Comparison of ENCODE assay signal across 27 cellular contexts in genomic region chr9:135251331-135251761, GRCh38.
A peak's percentile ranks its signal among the peaks of the same experiment; 100 is the strongest.
DNase-seq lines count a peak whose midpoint lies in the region; ATAC-seq and TF ChIP-seq lines count a peak whose summit lies in the region.
"Had no signal": no experiment of that assay in that cellular context is flagged by ENCODE, and none has a peak within 500 bp of the region (broad histone marks: within the 10 kb centered on the region; RNA-seq: fewer than 3 reads in every experiment).

No MANE protein-coding gene starts in this region.

- DNase-seq in activated naive CD8-positive, alpha-beta T cell treated with anti-CD3 and anti-CD28 coated beads for 36 hours, result no peak
- DNase-seq in activated naive CD8-positive, alpha-beta T cell treated with anti-CD3 and anti-CD28 coated beads, Interleukin-2, amount 50 U/mL, for 24 hours, result no peak
- DNase-seq in RWPE2 (ENCODE audit: low spot score), result peak; percentile 45
- DNase-seq in neuronal stem cell (ENCODE audit: low spot score), result no peak
- DNase-seq in upper lobe of right lung, result peak; percentile 53
- DNase-seq in T-helper 17 cell, result no peak
- DNase-seq in PC-9, result no peak
- DNase-seq: Caco-2, DMS 273 treated with DMSO at 0.1 percent for 48 hours, DMS79, EL, GDM1, Karpas-422, NCI-H1092, NCI-H1417 treated with DMSO at 0.1 percent for 48 hours, NCI-H1694 treated with DMSO at 0.1 percent for 48 hours, NCI-H2081, NCI-H226, NCI-H510A had no signal

- no peak overlapping the region for H3K4ac ChIP-seq in neuronal stem cell (ENCODE audit: low read length)

- no peak overlapping the region for H4K8ac ChIP-seq in neuronal stem cell (ENCODE audit: low read depth, low read length)

- H2BK12ac ChIP-seq in neuronal stem cell (ENCODE audit: low read length), result peak overlapping the region; percentile 2

- no peak overlapping the region for H2BK120ac ChIP-seq in neuronal stem cell (ENCODE audit: low read depth, low read length)

- WGBS in neuronal stem cell (ENCODE audit: extremely low coverage in 2 of 2, insufficient read length in 2 of 2, insufficient replicate concordance in 1 of 2), 2 donors, result no CpG with 5 or more reads among the region's 6 CpGs

- H3K9ac ChIP-seq in neuronal stem cell (ENCODE audit: low read depth, low read length, poor library complexity), result no peak overlapping the region

- H3F3A ChIP-seq in PC-9 (ENCODE audit: insufficient read depth, low read depth), result no peaks in the 10 kb centered on the region

- no peaks in the 10 kb centered on the region for H3K4me1 Mint-ChIP-seq in activated naive CD8-positive, alpha-beta T cell treated with anti-CD3 and anti-CD28 coated beads for 36 hours
- H3K4me1 Mint-ChIP-seq in activated naive CD8-positive, alpha-beta T cell treated with anti-CD3 and anti-CD28 coated beads, Interleukin-2, amount 50 U/mL, for 24 hours, result no peaks in the 10 kb centered on the region
- peaks cover under 1% of the 10 kb centered on the region for H3K4me1 Mint-ChIP-seq in T-helper 17 cell
- H3K4me1 Mint-ChIP-seq: B cell had no signal

- H3K4me3 Mint-ChIP-seq in activated naive CD8-positive, alpha-beta T cell treated with anti-CD3 and anti-CD28 coated beads for 36 hours, result no peak overlapping the region
- no peak overlapping the region for H3K4me3 Mint-ChIP-seq in activated naive CD8-positive, alpha-beta T cell treated with anti-CD3 and anti-CD28 coated beads, Interleukin-2, amount 50 U/mL, for 24 hours
- H3K4me3 Mint-ChIP-seq in T-helper 17 cell, result no peak overlapping the region
- H3K4me3 Mint-ChIP-seq: B cell; CD8-positive, alpha-beta T cell had no signal

- TF ChIP-seq CTCF in RWPE2 (IDR thresholded peaks at IDR 0.05; ENCODE audit: poor library complexity, severe bottlenecking) (no peak), upper lobe of right lung (IDR thresholded peaks at IDR 0.05) (no peak), PC-9 (conservative IDR thresholded peaks at IDR 0.05) (no peak)

- H3K4me3 ChIP-seq in RWPE2 (ENCODE audit: severe bottlenecking) (no peak overlapping the region), neuronal stem cell (ENCODE audit: low read length in 2 of 2) (no peak overlapping the region), upper lobe of right lung (no peak overlapping the region), PC-9 (no peak overlapping the region)
- H3K4me3 ChIP-seq: GM12878 had no signal

- no peaks in the 10 kb centered on the region for H3K79me1 ChIP-seq in neuronal stem cell (ENCODE audit: low read depth, low read length)

- peak overlapping the region; percentile 42 for H3K27ac Mint-ChIP-seq in activated naive CD8-positive, alpha-beta T cell treated with anti-CD3 and anti-CD28 coated beads for 36 hours
- H3K27ac Mint-ChIP-seq in activated naive CD8-positive, alpha-beta T cell treated with anti-CD3 and anti-CD28 coated beads, Interleukin-2, amount 50 U/mL, for 24 hours, result no peak overlapping the region
- H3K27ac Mint-ChIP-seq in T-helper 17 cell, result no peak overlapping the region
- H3K27ac Mint-ChIP-seq: B cell; CD8-positive, alpha-beta T cell had no signal

- H3K9me2 ChIP-seq in PC-9 (ENCODE audit: insufficient read depth), result no peaks in the 10 kb centered on the region

- H3K9me3 Mint-ChIP-seq in activated naive CD8-positive, alpha-beta T cell treated with anti-CD3 and anti-CD28 coated beads for 36 hours, result no peaks in the 10 kb centered on the region
- no peaks in the 10 kb centered on the region for H3K9me3 Mint-ChIP-seq in activated naive CD8-positive, alpha-beta T cell treated with anti-CD3 and anti-CD28 coated beads, Interleukin-2, amount 50 U/mL, for 24 hours
- H3K9me3 Mint-ChIP-seq: CD8-positive, alpha-beta T cell had no signal

- H4K20me1 ChIP-seq in PC-9 (ENCODE audit: insufficient read depth), result 0 out of 2 replicates have a peak, but pooled peaks cover 7% of the 10 kb centered on the region

- POLR2A ChIA-PET in PC-9 (lab: Charles Lee; ENCODE audit: unreplicated experiment), result no interaction called here

- H2AFZ ChIP-seq in neuronal stem cell (ENCODE audit: low read length), result no peak overlapping the region
- H2AFZ ChIP-seq in PC-9, result no peak overlapping the region

- H3K9me3 ChIP-seq in RWPE2 (ENCODE audit: severe bottlenecking) (no peaks in the 10 kb centered on the region), neuronal stem cell (replicated peaks in 1 of 2; ENCODE audit: control insufficient read depth in 2 of 2, insufficient read depth in 1 of 2, low read depth in 1 of 2, low read length in 2 of 2) (peaks cover 0 to 4% of the 10 kb centered on the region in 2 donors), upper lobe of right lung (no peaks in the 10 kb centered on the region), T-helper 17 cell (ENCODE audit: control insufficient read depth, low read length, poor library complexity, severe bottlenecking) (no peaks in the 10 kb centered on the region), PC-9 (ENCODE audit: insufficient read depth, low read depth) (no peaks in the 10 kb centered on the region)
- H3K9me3 ChIP-seq: Caco-2 had no signal

- no peaks in the 10 kb centered on the region for H3K36me3 Mint-ChIP-seq in activated naive CD8-positive, alpha-beta T cell treated with anti-CD3 and anti-CD28 coated beads for 36 hours
- no peaks in the 10 kb centered on the region for H3K36me3 Mint-ChIP-seq in activated naive CD8-positive, alpha-beta T cell treated with anti-CD3 and anti-CD28 coated beads, Interleukin-2, amount 50 U/mL, for 24 hours (ENCODE audit: low read depth)
- H3K36me3 Mint-ChIP-seq in T-helper 17 cell (ENCODE audit: low read depth), result no peaks in the 10 kb centered on the region
- H3K36me3 Mint-ChIP-seq: CD8-positive, alpha-beta T cell had no signal

- H3K27ac ChIP-seq in RWPE2 (ENCODE audit: poor library complexity, severe bottlenecking) (no peak overlapping the region), neuronal stem cell (replicated peaks; ENCODE audit: low read length) (no peak overlapping the region), upper lobe of right lung (no peak overlapping the region), PC-9 (no peak overlapping the region)
- H3K27ac ChIP-seq: 22Rv1, C4-2B, HL-60, RWPE1 had no signal

- peak overlapping the region; percentile 38 for H3K18ac ChIP-seq in neuronal stem cell (ENCODE audit: low read length)

- intact Hi-C loops in upper lobe of right lung (cut with DNase I) (no loop called here), PC-9 (cut with micrococcal nuclease; ENCODE audit: unreplicated experiment) (no loop called here)

- H3K36me3 ChIP-seq in RWPE2 (ENCODE audit: low read depth), result no peaks in the 10 kb centered on the region
- H3K36me3 ChIP-seq in neuronal stem cell (replicated peaks in 1 of 2; ENCODE audit: control insufficient read depth in 2 of 2, insufficient read depth in 2 of 2, low read length in 2 of 2), result no peaks in the 10 kb centered on the region
- H3K36me3 ChIP-seq in upper lobe of right lung, result no peaks in the 10 kb centered on the region
- no peaks in the 10 kb centered on the region for H3K36me3 ChIP-seq in PC-9 (ENCODE audit: low read depth)

- H2BK5ac ChIP-seq in neuronal stem cell (ENCODE audit: low read length), result peak overlapping the region; percentile 29

- ATAC-seq in activated naive CD8-positive, alpha-beta T cell treated with anti-CD3 and anti-CD28 coated beads, Interleukin-2, amount 50 U/mL, for 24 hours, result no peak
- ATAC-seq in RWPE2 (ENCODE audit: low read depth) (no peak), upper lobe of right lung (no peak), T-helper 17 cell (no peak)
- ATAC-seq: CD8-positive, alpha-beta T cell; GM12878; Panc1 had no signal

- no peaks in the 10 kb centered on the region for H3K79me2 ChIP-seq in PC-9 (ENCODE audit: low read depth)

- H3K27me3 Mint-ChIP-seq in activated naive CD8-positive, alpha-beta T cell treated with anti-CD3 and anti-CD28 coated beads for 36 hours, result peaks cover 11% of the 10 kb centered on the region
- peaks cover 7% of the 10 kb centered on the region for H3K27me3 Mint-ChIP-seq in activated naive CD8-positive, alpha-beta T cell treated with anti-CD3 and anti-CD28 coated beads, Interleukin-2, amount 50 U/mL, for 24 hours
- H3K27me3 Mint-ChIP-seq in T-helper 17 cell, result peaks cover 33% of the 10 kb centered on the region

- CTCF ChIA-PET in PC-9 (lab: Charles Lee), result no interaction called here

- no peaks in the 10 kb centered on the region for H3K4me1 ChIP-seq in RWPE2 (ENCODE audit: insufficient read depth, poor library complexity, severe bottlenecking)
- H3K4me1 ChIP-seq in neuronal stem cell (ENCODE audit: control insufficient read depth in 2 of 2, insufficient read depth in 1 of 2, low read depth in 1 of 2, low read length in 2 of 2), result peaks cover 0 to 30% of the 10 kb centered on the region in 2 donors
- no peaks in the 10 kb centered on the region for H3K4me1 ChIP-seq in upper lobe of right lung
- no peaks in the 10 kb centered on the region for H3K4me1 ChIP-seq in PC-9 (replicated peaks; ENCODE audit: insufficient read depth)
- H3K4me1 ChIP-seq: Caco-2 had no signal

- no TSS peak for BruUV-seq in PC-9 (replicated peaks; lab: Mats Ljungman, UMichigan)

- H3K14ac ChIP-seq in neuronal stem cell (ENCODE audit: low read length), result no peak overlapping the region

- H3K27me3 ChIP-seq in RWPE2 (ENCODE audit: insufficient read depth, poor library complexity, severe bottlenecking) (peaks cover 27% of the 10 kb centered on the region), neuronal stem cell (ENCODE audit: control insufficient read depth in 3 of 3, insufficient read depth in 3 of 3, low read depth in 1 of 3, low read length in 3 of 3) (peaks cover 0 to 25% (median 3%) of the 10 kb centered on the region in 3 experiments), upper lobe of right lung (no peaks in the 10 kb centered on the region), PC-9 (ENCODE audit: insufficient read depth, low read depth) (peaks cover 93% of the 10 kb centered on the region)

- peak overlapping the region; percentile 40 for H2AK5ac ChIP-seq in neuronal stem cell (ENCODE audit: low read depth, low read length)

- H4K91ac ChIP-seq in neuronal stem cell (ENCODE audit: low read depth, low read length, poor library complexity), result no peak overlapping the region

- peak overlapping the region; percentile 31 for H3K23ac ChIP-seq in neuronal stem cell (ENCODE audit: low read depth, low read length, poor library complexity)

- peak overlapping the region; percentile 3 for H2BK15ac ChIP-seq in neuronal stem cell (ENCODE audit: low read length)

- H3K4me2 ChIP-seq in neuronal stem cell (ENCODE audit: insufficient read depth, low read length, poor library complexity, severe bottlenecking) (no peak overlapping the region), PC-9 (no peak overlapping the region)

Comparison
In these comparisons a context has a peak if more than half of its experiments do, and no peak if none do; other contexts are left out.
1. DNase-seq: peak in RWPE2 (single experiment) and upper lobe of right lung (single experiment); none in activated naive CD8-positive, alpha-beta T cell treated with anti-CD3 and anti-CD28 coated beads for 36 hours (single experiment), activated naive CD8-positive, alpha-beta T cell treated with anti-CD3 and anti-CD28 coated beads, Interleukin-2, amount 50 U/mL, for 24 hours (single experiment), neuronal stem cell (single experiment), T-helper 17 cell (0 of 3) and PC-9 (0 of 2).